ENCODE assay signal across 8 cellular contexts in the genomic region with DNA sequence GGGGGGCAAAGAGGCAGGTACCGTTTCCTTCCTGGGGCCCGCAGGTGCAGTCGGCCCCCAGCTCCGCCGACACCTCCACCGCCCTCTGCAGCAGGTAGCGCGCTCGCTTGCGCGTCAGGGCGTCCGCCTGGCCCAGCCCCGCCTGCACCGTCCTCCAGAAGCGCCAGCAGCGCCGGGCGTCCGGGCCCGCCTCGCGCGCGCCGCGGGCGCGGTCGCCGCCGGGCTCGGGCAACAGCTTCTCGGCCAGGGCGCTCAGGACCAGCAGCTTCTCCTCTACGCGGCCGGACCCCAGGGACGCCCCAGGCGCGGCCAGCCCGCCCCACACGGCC. TPM values are rescaled to one million over a fixed set of nuclear protein-coding genes. Genes with fewer than 3 reads are reported as not detected.
DNase-seq lines count a peak whose midpoint lies in the region; ATAC-seq and TF ChIP-seq lines count a peak whose summit lies in the region.

No MANE protein-coding gene starts in this region.

- POLR2A ChIA-PET in RWPE1 (lab: Yijun Ruan, JAX; ENCODE audit: low non-redundant PET): interaction anchor here (0.8 kb wide), 1 partner anchor 21 kb away, joined by 3 read pairs; no protein-coding TSS in a partner anchor

- H3K27me3 ChIP-seq in HL-60 (ENCODE audit: insufficient read depth, poor library complexity, severe bottlenecking) (no peaks in the 10 kb centered on the region), sigmoid colon (peaks cover 0 to 2% (median 0%) of the 10 kb centered on the region in 3 donors)

- peak; percentile 88 for DNase-seq in DMS53 (lab: John Stamatoyannopoulos, UW)
- DNase-seq in GM20000 (ENCODE audit: low spot score): peak; percentile 83
- DNase-seq in HL-60 (ENCODE audit: low read depth in 1 of 2, low spot score in 1 of 2): peak in 1 of 2 experiments; percentile 71
- peak; percentile 65 for DNase-seq in RWPE1 (ENCODE audit: low spot score)
- DNase-seq in activated naive CD4-positive, alpha-beta T cell treated with anti-CD3 and anti-CD28 coated beads, Interleukin-2, amount 10 ng/mL, durations not matched to agents 7 days and 5 days: peak; percentile 83
- no peak for DNase-seq in left ventricle myocardium superior
- DNase-seq in sigmoid colon: no peak
- DNase-seq in NCI-H187 treated with DMSO at 0.1 percent for 48 hours (lab: John Stamatoyannopoulos, UW): no peak

- no peak for TF ChIP-seq POLR2A in sigmoid colon (IDR thresholded peaks at IDR 0.05)

- peaks cover 21% of the 10 kb centered on the region for H3K27me3 Mint-ChIP-seq in activated naive CD4-positive, alpha-beta T cell treated with anti-CD3 and anti-CD28 coated beads, Interleukin-2, amount 10 ng/mL, durations not matched to agents 7 days and 5 days

- H3K4me3 Mint-ChIP-seq in activated naive CD4-positive, alpha-beta T cell treated with anti-CD3 and anti-CD28 coated beads, Interleukin-2, amount 10 ng/mL, durations not matched to agents 7 days and 5 days: peak overlapping the region; percentile 76

- H3K36me3 ChIP-seq in sigmoid colon: no peaks in the 10 kb centered on the region

- ATAC-seq in left ventricle myocardium superior: peak; percentile 73

- H3K27ac ChIP-seq in HL-60 (replicated peaks) (peak overlapping the region; percentile 72), RWPE1 (peak overlapping the region; percentile 91), sigmoid colon (peak overlapping the region; percentile 81 to 95 (median 89))

- H3K9me3 ChIP-seq in sigmoid colon: no peaks in the 10 kb centered on the region

- H3K4me3 ChIP-seq in HL-60 (replicated peaks; ENCODE audit: insufficient read depth, low read length) (peak overlapping the region; percentile 59), sigmoid colon (peak overlapping the region; percentile 33 to 90 (median 71))

- TF ChIP-seq EP300 in sigmoid colon (IDR thresholded peaks at IDR 0.05): no peak

- TF ChIP-seq CTCF in GM20000 (IDR thresholded peaks at IDR 0.05; ENCODE audit: extremely low read depth, missing control alignments): no peak
- TF ChIP-seq CTCF in HL-60 (IDR thresholded peaks at IDR 0.05; ENCODE audit: insufficient read depth, low read length): no peak
- no peak for TF ChIP-seq CTCF in RWPE1 (conservative IDR thresholded peaks at IDR 0.05; ENCODE audit: low read depth)
- no peak for TF ChIP-seq CTCF in sigmoid colon (IDR thresholded peaks at IDR 0.05)

- CTCF ChIA-PET in RWPE1 (lab: Yijun Ruan, JAX): interaction anchor here (0.7 to 1.3 kb wide), 3 partner anchors 9 to 606 kb away, joined by 3 read pairs; no protein-coding TSS in a partner anchor
- CTCF ChIA-PET in activated naive CD4-positive, alpha-beta T cell treated with anti-CD3 and anti-CD28 coated beads, Interleukin-2, amount 10 ng/mL, durations not matched to agents 7 days and 5 days (lab: Charles Lee): interaction anchor here (0.9 to 3.3 kb wide), 5 partner anchors 9 to 122 kb away, joined by 3 to 16 read pairs (median 3); no protein-coding TSS in a partner anchor

- no peaks in the 10 kb centered on the region for H3K9me3 Mint-ChIP-seq in activated naive CD4-positive, alpha-beta T cell treated with anti-CD3 and anti-CD28 coated beads, Interleukin-2, amount 10 ng/mL, durations not matched to agents 7 days and 5 days

- peaks cover 3% of the 10 kb centered on the region for H3K36me3 Mint-ChIP-seq in activated naive CD4-positive, alpha-beta T cell treated with anti-CD3 and anti-CD28 coated beads, Interleukin-2, amount 10 ng/mL, durations not matched to agents 7 days and 5 days

- peaks cover 46% of the 10 kb centered on the region for H3K4me1 Mint-ChIP-seq in activated naive CD4-positive, alpha-beta T cell treated with anti-CD3 and anti-CD28 coated beads, Interleukin-2, amount 10 ng/mL, durations not matched to agents 7 days and 5 days

- H3K27ac Mint-ChIP-seq in activated naive CD4-positive, alpha-beta T cell treated with anti-CD3 and anti-CD28 coated beads, Interleukin-2, amount 10 ng/mL, durations not matched to agents 7 days and 5 days: peak overlapping the region; percentile 87

- 0% methylated on average over 43 of the region's 43 CpGs for WGBS in sigmoid colon, 2 donors

- H3K4me1 ChIP-seq in sigmoid colon: peaks cover 0 to 20% (median 9%) of the 10 kb centered on the region in 4 donors

- intact Hi-C loops in left ventricle myocardium superior (cut with micrococcal nuclease) (no loop called here), sigmoid colon (cut with DNase I) (no loop called here)

RNA-seq across cellular contexts. Expression of a gene that starts 0.9 kb away (rescaled TPM):
- total RNA-seq in left ventricle myocardium superior (10.8 TPM), sigmoid colon (10 to 100 TPM in 3 of 4 donors, 1 to 10 TPM in 1; 9.2 to 21.0 (median 12.3) TPM)
- polyA plus RNA-seq in sigmoid colon: 10 to 100 TPM in 1 of 3 donors, 1 to 10 TPM in 2; 5.5 to 22.1 (median 9.0) TPM

Comparison
In these comparisons a context has a peak if more than half of its experiments do, and no peak if none do; other contexts are left out.
1. DNase-seq: peak in DMS53 (single experiment), GM20000 (single experiment), RWPE1 (single experiment) and activated naive CD4-positive, alpha-beta T cell treated with anti-CD3 and anti-CD28 coated beads, Interleukin-2, amount 10 ng/mL, durations not matched to agents 7 days and 5 days (single experiment); none in left ventricle myocardium superior (single experiment), sigmoid colon (single experiment) and NCI-H187 treated with DMSO at 0.1 percent for 48 hours (single experiment).
2. Peak in every context shown above with its lines, with median percentiles within 50 percentile points of each other: H3K27ac ChIP-seq.